In the genomic region with DNA sequence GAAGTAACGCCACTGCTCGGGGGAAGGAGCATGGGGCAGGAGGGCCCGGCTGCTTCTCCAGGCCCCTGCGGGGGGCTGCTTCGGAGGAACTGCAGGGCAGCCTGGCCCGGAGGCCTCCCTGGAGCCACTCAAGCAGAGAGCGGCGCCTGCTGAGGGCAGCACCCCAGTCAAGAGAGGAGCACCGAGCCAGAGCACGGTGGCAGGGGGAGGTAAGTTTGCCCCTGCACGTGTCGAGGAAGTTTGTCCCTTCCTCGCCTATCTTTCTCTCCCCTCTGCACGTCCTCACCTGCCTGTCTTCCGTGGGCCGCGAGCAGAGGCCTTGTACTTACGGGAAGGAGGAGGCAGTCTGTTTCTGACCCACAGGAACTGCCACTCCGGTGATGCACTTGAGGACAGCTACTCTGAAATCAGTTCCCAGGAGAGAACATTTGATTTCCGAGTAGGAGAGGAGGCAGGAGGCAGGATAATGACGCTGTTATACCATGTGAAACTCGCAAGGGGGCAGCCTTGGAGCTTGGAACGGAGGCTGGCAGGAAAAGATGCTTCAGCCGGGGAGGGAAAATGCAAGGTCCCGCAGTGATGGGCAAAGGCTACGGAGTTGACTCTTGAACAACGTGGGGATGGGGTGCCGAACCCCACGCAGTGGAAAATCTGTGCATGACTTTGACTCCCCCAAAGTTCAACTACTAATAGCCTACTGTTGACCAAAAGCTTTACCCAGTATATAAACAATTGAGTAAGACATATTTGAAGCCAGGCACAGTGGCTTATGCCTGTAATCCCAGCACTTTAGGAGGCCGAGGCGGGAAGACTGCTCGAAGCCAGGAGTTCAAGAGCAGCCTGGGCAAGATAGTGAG, we compare ENCODE assay signal across 8 cellular contexts. TPM values are rescaled to one million over a fixed set of nuclear protein-coding genes. Genes with fewer than 3 reads are reported as not detected.
DNase-seq lines count a peak whose midpoint lies in the region; ATAC-seq and TF ChIP-seq lines count a peak whose summit lies in the region.

No MANE protein-coding gene starts in this region.

- no peak for TF ChIP-seq POLR2A in testis (IDR thresholded peaks at IDR 0.05)

- peak; percentile 63 to 84 (median 69) for TF ChIP-seq CTCF in testis (IDR thresholded peaks at IDR 0.05)

- peak overlapping the region in 1 of 2 donors; percentile 2 for H3K4me3 ChIP-seq in testis

- 20 to 26% methylated on average over 29 to 31 of the region's 32 CpGs for WGBS in testis, 2 donors

- H3K4me1 ChIP-seq in testis: peaks cover 5% of the 10 kb centered on the region

- DNase-seq in EH (ENCODE audit: low read depth) (peak; percentile 71), LoVo (ENCODE audit: low spot score) (peak; percentile 66), RPMI8226 (peak; percentile 72), foreskin melanocyte (peak; percentile 52), nucleus accumbens (lab: John Stamatoyannopoulos, UW) (peak in 51 of 56 donors; percentile 14 to 87 (median 46)), testis (peak; percentile 73)
- DNase-seq in activated T-helper 9 cell treated with anti-CD3 and anti-CD28 coated beads, Interleukin-2, amount 50 U/mL, for 16 hours (ENCODE audit: low read depth): peak; percentile 49

- H3K27me3 ChIP-seq in testis: no peaks in the 10 kb centered on the region

- no peaks in the 10 kb centered on the region for H3K9me3 ChIP-seq in testis

- no peak for ATAC-seq in HG02763 (IDR thresholded peaks at IDR 0.05; ENCODE audit: unreplicated experiment)

- H3K36me3 ChIP-seq in testis (ENCODE audit: low read depth, missing control alignments): no peaks in the 10 kb centered on the region

- intact Hi-C loops in testis (cut with DNase I; ENCODE audit: low total_unique reads): loop anchor here (10.0 kb wide), 1 partner anchor 142 kb away; the partner anchor contains the start of gene KRTDAP

- no peak overlapping the region for H3K27ac ChIP-seq in testis

RNA-seq across cellular contexts. Expression of gene FFAR1, which starts 5.0 kb away (rescaled TPM):
- under 1 TPM; 0.31 to 0.81 TPM for total RNA-seq in testis
- polyA plus RNA-seq in testis (ENCODE audit: insufficient read depth, low read depth, low replicate concordance): 0.26 TPM

RNA-seq across cellular contexts. Expression of gene FFAR3, which starts 5.6 kb away (rescaled TPM):
- total RNA-seq in testis: under 1 TPM; 0.25 to 0.47 TPM
- polyA plus RNA-seq in testis (ENCODE audit: insufficient read depth, low read depth, low replicate concordance): not detected

RNA-seq across cellular contexts. Expression of gene GPR42, which starts 18.2 kb away (rescaled TPM):
- not detected for total RNA-seq in testis
- not detected for polyA plus RNA-seq in testis (ENCODE audit: insufficient read depth, low read depth, low replicate concordance)

RNA-seq across cellular contexts. Expression of gene CD22, which starts 23.7 kb away (rescaled TPM):
- total RNA-seq in testis: 10 to 100 TPM; 15.0 TPM
- 10.1 TPM for polyA plus RNA-seq in testis (ENCODE audit: insufficient read depth, low read depth, low replicate concordance)
